Comparison of ENCODE assay signal across 1 cellular context in the genomic region with DNA sequence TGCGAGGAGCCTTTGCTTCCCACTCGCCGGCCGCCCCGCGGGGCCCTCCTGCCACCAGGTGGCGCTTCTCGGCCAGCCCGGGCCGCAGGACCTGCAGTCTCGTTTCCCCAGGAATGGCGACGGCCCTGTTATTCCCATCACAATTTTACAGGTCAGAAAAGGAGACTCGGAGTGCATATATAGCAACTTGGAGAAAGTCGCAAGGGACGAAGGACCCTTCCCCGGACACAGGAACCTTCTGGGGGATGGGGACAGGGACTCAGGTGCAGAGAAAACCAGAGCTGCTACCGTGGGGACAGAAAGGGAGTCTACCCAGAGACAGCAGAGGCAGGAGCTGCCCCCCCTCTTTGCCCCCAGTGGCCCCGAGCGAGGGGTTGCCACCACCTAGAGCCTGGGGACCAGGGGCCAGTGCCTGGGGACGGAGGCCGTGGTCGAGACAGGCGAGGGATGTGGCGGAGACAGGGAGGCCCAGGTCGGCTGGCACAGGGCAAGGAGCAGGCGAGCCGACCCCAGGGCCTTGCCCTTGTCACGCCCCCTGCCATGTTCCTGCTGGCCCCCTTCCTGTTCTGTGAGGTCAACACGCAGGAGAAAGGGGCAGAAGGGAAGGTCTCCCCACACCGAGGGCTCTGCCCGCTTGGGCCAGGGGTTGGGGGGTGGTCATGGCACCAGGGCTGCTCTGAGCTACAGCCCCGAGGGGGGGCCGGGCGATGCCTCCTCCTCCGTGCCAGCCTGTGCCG.
TF ChIP-seq lines count a peak whose summit lies in the region.

No MANE protein-coding gene starts in this region.

TF ChIP-seq in HepG2, 621 proteins besides CTCF, POLR2A, EP300 and RAD21 (continued from another document and continues in another):
- TF ChIP-seq, protein P1, sequence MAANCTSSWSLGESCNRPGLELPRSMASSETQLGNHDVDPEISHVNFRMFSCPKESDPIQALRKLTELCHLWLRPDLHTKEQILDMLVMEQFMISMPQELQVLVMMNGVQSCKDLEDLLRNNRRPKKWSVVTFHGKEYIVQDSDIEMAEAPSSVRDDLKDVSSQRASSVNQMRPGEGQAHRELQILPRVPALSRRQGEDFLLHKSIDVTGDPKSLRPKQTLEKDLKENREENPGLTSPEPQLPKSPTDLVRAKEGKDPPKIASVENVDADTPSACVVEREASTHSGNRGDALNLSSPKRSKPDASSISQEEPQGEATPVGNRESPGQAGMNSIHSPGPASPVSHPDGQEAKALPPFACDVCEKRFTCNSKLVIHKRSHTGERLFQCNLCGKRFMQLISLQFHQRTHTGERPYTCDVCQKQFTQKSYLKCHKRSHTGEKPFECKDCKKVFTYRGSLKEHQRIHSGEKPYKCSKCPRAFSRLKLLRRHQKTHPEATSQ (CRISPR knock-in tag; IDR thresholded peaks at IDR 0.05; ENCODE audit: borderline replicate concordance), result 0 out of 2 replicates have a peak, but pooled peaks have one; percentile 64
- TF ChIP-seq SNRNP70 (IDR thresholded peaks at IDR 0.05; ENCODE audit: low read depth, low read length) (no peak), RBM39 (IDR thresholded peaks at IDR 0.05; ENCODE audit: low read depth, low read length, poor library complexity, severe bottlenecking) (no peak), TAF15 (IDR thresholded peaks at IDR 0.05; ENCODE audit: low read depth, low read length, poor library complexity, severe bottlenecking) (no peak), ZNF17 (CRISPR knock-in tag; IDR thresholded peaks at IDR 0.05) (0 out of 2 replicates have a peak, but pooled peaks have one; percentile 43), ZNF326 (CRISPR knock-in tag; IDR thresholded peaks at IDR 0.05; ENCODE audit: borderline replicate concordance) (no peak), SPEN (CRISPR knock-in tag; IDR thresholded peaks at IDR 0.05; ENCODE audit: low read depth) (no peak), HOXA7 (CRISPR knock-in tag; IDR thresholded peaks at IDR 0.05) (no peak), ZNF570 (CRISPR knock-in tag; IDR thresholded peaks at IDR 0.05; ENCODE audit: borderline replicate concordance) (no peak), RXRA (CRISPR knock-in tag; IDR thresholded peaks at IDR 0.05) (peak; percentile 23; the same call in 1 of the 2 replicates), ZNF883 (CRISPR knock-in tag; IDR thresholded peaks at IDR 0.05; ENCODE audit: not compliant biosample characterization) (peak; percentile 57), BRD4 (CRISPR knock-in tag; IDR thresholded peaks at IDR 0.05) (0 out of 2 replicates have a peak, but pooled peaks have one; percentile 81), ZMYM3 (CRISPR knock-in tag; IDR thresholded peaks at IDR 0.05) (peak; percentile 27; the same call in 1 of the 2 replicates), FLYWCH1 (CRISPR knock-in tag; IDR thresholded peaks at IDR 0.05) (no peak), MBNL3 (CRISPR knock-in tag; conservative IDR thresholded peaks at IDR 0.05) (no peak), TSC22D2 (CRISPR knock-in tag; IDR thresholded peaks at IDR 0.05; ENCODE audit: borderline replicate concordance) (no peak), PTBP1 (IDR thresholded peaks at IDR 0.05; ENCODE audit: low read depth, low read length, poor library complexity, severe bottlenecking) (no peak), ZFP36L2 (CRISPR knock-in tag; IDR thresholded peaks at IDR 0.05) (no peak), ZNF101 (CRISPR knock-in tag; IDR thresholded peaks at IDR 0.05; ENCODE audit: borderline replicate concordance, low read depth) (no peak), ZNF12 (CRISPR knock-in tag; IDR thresholded peaks at IDR 0.05) (no peak), ZNF460 (CRISPR knock-in tag; IDR thresholded peaks at IDR 0.05; ENCODE audit: borderline replicate concordance) (no peak; the same call in 1 of the 2 replicates), XRCC5 (optimal IDR thresholded peaks at IDR 0.05; ENCODE audit: low read length) (peak; percentile 92), ZNF331 (CRISPR knock-in tag; IDR thresholded peaks at IDR 0.05) (peak; percentile 27; the same call in 1 of the 2 replicates), FOXJ3 (CRISPR knock-in tag; IDR thresholded peaks at IDR 0.05; ENCODE audit: borderline replicate concordance) (no peak), RBAK (CRISPR knock-in tag; IDR thresholded peaks at IDR 0.05) (no peak; the same call in 1 of the 2 replicates), HNRNPK (IDR thresholded peaks at IDR 0.05; ENCODE audit: low read depth, low read length, poor library complexity, severe bottlenecking) (no peak), ATF7 (IDR thresholded peaks at IDR 0.05) (no peak), ATF7 (CRISPR knock-in tag; IDR thresholded peaks at IDR 0.05) (0 out of 2 replicates have a peak, but pooled peaks have one; percentile 18), ATAD3A (CRISPR knock-in tag; IDR thresholded peaks at IDR 0.05) (no peak), ZNF598 (CRISPR knock-in tag; IDR thresholded peaks at IDR 0.05; ENCODE audit: borderline replicate concordance) (no peak), ZNF24 (IDR thresholded peaks at IDR 0.05) (no peak), SRSF9 (IDR thresholded peaks at IDR 0.05; ENCODE audit: borderline replicate concordance, insufficient read depth, low read depth, low read length, poor library complexity, severe bottlenecking) (no peak), EEA1 (CRISPR knock-in tag; IDR thresholded peaks at IDR 0.05; ENCODE audit: borderline replicate concordance) (no peak), HDAC2 (CRISPR knock-in tag; IDR thresholded peaks at IDR 0.05) (peak; percentile 30; the same call in 1 of the 2 replicates), PPARG (CRISPR knock-in tag; conservative IDR thresholded peaks at IDR 0.05) (no peak; the same call in 1 of the 2 replicates), ZKSCAN1 (IDR thresholded peaks at IDR 0.05; ENCODE audit: low read length) (no peak), KAT7 (CRISPR knock-in tag; IDR thresholded peaks at IDR 0.05; ENCODE audit: borderline replicate concordance) (no peak), KDM5A (IDR thresholded peaks at IDR 0.05; ENCODE audit: borderline replicate concordance, low read length) (no peak), ZFP90 (CRISPR knock-in tag; IDR thresholded peaks at IDR 0.05; ENCODE audit: borderline replicate concordance) (no peak), MAZ (IDR thresholded peaks at IDR 0.05; ENCODE audit: borderline replicate concordance, low read depth, low read length) (peak; percentile 23; the same call in 1 of the 2 replicates), MAZ (CRISPR knock-in tag; IDR thresholded peaks at IDR 0.05; ENCODE audit: low read depth) (peak; percentile 26; the same call in 1 of the 2 replicates)
- TF ChIP-seq, protein P2, sequence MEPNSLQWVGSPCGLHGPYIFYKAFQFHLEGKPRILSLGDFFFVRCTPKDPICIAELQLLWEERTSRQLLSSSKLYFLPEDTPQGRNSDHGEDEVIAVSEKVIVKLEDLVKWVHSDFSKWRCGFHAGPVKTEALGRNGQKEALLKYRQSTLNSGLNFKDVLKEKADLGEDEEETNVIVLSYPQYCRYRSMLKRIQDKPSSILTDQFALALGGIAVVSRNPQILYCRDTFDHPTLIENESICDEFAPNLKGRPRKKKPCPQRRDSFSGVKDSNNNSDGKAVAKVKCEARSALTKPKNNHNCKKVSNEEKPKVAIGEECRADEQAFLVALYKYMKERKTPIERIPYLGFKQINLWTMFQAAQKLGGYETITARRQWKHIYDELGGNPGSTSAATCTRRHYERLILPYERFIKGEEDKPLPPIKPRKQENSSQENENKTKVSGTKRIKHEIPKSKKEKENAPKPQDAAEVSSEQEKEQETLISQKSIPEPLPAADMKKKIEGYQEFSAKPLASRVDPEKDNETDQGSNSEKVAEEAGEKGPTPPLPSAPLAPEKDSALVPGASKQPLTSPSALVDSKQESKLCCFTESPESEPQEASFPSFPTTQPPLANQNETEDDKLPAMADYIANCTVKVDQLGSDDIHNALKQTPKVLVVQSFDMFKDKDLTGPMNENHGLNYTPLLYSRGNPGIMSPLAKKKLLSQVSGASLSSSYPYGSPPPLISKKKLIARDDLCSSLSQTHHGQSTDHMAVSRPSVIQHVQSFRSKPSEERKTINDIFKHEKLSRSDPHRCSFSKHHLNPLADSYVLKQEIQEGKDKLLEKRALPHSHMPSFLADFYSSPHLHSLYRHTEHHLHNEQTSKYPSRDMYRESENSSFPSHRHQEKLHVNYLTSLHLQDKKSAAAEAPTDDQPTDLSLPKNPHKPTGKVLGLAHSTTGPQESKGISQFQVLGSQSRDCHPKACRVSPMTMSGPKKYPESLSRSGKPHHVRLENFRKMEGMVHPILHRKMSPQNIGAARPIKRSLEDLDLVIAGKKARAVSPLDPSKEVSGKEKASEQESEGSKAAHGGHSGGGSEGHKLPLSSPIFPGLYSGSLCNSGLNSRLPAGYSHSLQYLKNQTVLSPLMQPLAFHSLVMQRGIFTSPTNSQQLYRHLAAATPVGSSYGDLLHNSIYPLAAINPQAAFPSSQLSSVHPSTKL (CRISPR knock-in tag; IDR thresholded peaks at IDR 0.05), result peak; percentile 24; the same call in 1 of the 2 replicates
- TF ChIP-seq, protein P3, sequence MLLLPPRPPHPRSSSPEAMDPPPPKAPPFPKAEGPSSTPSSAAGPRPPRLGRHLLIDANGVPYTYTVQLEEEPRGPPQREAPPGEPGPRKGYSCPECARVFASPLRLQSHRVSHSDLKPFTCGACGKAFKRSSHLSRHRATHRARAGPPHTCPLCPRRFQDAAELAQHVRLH (CRISPR knock-in tag; IDR thresholded peaks at IDR 0.05; ENCODE audit: borderline replicate concordance, low read depth), result no peak
- TF ChIP-seq, protein P4, sequence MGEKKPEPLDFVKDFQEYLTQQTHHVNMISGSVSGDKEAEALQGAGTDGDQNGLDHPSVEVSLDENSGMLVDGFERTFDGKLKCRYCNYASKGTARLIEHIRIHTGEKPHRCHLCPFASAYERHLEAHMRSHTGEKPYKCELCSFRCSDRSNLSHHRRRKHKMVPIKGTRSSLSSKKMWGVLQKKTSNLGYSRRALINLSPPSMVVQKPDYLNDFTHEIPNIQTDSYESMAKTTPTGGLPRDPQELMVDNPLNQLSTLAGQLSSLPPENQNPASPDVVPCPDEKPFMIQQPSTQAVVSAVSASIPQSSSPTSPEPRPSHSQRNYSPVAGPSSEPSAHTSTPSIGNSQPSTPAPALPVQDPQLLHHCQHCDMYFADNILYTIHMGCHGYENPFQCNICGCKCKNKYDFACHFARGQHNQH (CRISPR knock-in tag; IDR thresholded peaks at IDR 0.05), result no peak
- TF ChIP-seq, protein P5, sequence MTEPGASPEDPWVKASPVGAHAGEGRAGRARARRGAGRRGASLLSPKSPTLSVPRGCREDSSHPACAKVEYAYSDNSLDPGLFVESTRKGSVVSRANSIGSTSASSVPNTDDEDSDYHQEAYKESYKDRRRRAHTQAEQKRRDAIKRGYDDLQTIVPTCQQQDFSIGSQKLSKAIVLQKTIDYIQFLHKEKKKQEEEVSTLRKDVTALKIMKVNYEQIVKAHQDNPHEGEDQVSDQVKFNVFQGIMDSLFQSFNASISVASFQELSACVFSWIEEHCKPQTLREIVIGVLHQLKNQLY (CRISPR knock-in tag; IDR thresholded peaks at IDR 0.05), result no peak
- TF ChIP-seq, protein P6, sequence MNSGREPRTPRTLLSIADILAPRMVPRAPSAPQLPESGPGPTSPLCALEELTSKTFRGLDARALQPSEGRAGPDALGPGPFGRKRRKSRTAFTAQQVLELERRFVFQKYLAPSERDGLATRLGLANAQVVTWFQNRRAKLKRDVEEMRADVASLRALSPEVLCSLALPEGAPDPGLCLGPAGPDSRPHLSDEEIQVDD (CRISPR knock-in tag; IDR thresholded peaks at IDR 0.05; ENCODE audit: borderline replicate concordance), result peak; percentile 60; the same call in 1 of the 2 replicates
- TF ChIP-seq, protein P7, sequence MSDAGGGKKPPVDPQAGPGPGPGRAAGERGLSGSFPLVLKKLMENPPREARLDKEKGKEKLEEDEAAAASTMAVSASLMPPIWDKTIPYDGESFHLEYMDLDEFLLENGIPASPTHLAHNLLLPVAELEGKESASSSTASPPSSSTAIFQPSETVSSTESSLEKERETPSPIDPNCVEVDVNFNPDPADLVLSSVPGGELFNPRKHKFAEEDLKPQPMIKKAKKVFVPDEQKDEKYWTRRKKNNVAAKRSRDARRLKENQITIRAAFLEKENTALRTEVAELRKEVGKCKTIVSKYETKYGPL (CRISPR knock-in tag; IDR thresholded peaks at IDR 0.05), result no peak
- TF ChIP-seq, protein P8, sequence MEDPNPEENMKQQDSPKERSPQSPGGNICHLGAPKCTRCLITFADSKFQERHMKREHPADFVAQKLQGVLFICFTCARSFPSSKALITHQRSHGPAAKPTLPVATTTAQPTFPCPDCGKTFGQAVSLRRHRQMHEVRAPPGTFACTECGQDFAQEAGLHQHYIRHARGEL (CRISPR knock-in tag; IDR thresholded peaks at IDR 0.05), result no peak
- TF ChIP-seq, protein P9, sequence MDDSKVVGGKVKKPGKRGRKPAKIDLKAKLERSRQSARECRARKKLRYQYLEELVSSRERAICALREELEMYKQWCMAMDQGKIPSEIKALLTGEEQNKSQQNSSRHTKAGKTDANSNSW (CRISPR knock-in tag; IDR thresholded peaks at IDR 0.05; ENCODE audit: borderline replicate concordance), result no peak; the same call in 1 of the 2 replicates
- TF ChIP-seq, protein P10, sequence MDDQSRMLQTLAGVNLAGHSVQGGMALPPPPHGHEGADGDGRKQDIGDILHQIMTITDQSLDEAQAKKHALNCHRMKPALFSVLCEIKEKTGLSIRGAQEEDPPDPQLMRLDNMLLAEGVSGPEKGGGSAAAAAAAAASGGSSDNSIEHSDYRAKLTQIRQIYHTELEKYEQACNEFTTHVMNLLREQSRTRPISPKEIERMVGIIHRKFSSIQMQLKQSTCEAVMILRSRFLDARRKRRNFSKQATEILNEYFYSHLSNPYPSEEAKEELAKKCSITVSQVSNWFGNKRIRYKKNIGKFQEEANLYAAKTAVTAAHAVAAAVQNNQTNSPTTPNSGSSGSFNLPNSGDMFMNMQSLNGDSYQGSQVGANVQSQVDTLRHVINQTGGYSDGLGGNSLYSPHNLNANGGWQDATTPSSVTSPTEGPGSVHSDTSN (CRISPR knock-in tag; IDR thresholded peaks at IDR 0.05; ENCODE audit: borderline replicate concordance), result no peak
- TF ChIP-seq, protein P11, sequence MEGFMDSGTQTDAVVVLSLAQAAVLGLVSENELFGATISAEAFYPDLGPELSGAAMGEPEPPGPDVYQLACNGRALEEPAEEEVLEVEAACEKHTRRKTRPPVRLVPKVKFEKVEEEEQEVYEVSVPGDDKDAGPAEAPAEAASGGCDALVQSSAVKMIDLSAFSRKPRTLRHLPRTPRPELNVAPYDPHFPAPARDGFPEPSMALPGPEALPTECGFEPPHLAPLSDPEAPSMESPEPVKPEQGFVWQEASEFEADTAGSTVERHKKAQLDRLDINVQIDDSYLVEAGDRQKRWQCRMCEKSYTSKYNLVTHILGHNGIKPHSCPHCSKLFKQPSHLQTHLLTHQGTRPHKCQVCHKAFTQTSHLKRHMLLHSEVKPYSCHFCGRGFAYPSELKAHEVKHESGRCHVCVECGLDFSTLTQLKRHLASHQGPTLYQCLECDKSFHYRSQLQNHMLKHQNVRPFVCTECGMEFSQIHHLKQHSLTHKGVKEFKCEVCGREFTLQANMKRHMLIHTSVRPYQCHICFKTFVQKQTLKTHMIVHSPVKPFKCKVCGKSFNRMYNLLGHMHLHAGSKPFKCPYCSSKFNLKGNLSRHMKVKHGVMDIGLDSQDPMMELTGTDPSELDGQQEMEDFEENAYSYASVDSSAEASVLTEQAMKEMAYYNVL (CRISPR knock-in tag; IDR thresholded peaks at IDR 0.05; ENCODE audit: borderline replicate concordance), result no peak; the same call in 1 of the 2 replicates
- TF ChIP-seq, protein P12, sequence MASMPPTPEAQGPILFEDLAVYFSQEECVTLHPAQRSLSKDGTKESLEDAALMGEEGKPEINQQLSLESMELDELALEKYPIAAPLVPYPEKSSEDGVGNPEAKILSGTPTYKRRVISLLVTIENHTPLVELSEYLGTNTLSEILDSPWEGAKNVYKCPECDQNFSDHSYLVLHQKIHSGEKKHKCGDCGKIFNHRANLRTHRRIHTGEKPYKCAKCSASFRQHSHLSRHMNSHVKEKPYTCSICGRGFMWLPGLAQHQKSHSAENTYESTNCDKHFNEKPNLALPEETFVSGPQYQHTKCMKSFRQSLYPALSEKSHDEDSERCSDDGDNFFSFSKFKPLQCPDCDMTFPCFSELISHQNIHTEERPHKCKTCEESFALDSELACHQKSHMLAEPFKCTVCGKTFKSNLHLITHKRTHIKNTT (CRISPR knock-in tag; IDR thresholded peaks at IDR 0.05), result no peak
